ENCODE assay signal across 12 cellular contexts in the genomic region with DNA sequence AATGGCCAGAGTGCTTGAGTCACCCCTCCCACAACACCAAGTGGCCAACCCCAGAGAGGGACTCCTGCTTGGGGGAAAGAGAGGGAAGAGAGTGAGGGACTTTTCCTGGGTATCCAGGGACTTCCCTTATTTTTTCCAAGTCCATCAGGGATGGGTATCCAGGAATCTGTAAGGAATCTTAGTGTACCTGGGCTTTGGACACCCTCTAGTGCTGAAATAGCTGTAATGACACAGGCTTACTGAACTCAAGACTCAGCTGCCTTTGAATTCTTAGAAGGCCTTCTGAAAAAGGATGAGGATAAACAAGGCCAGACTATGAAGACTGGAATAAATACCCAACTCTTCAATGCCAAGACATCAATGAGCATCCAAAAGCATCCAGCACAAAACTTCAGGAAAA. TPM values are rescaled to one million over a fixed set of nuclear protein-coding genes. Genes with fewer than 3 reads are reported as not detected.
DNase-seq lines count a peak whose midpoint lies in the region; ATAC-seq and TF ChIP-seq lines count a peak whose summit lies in the region.
"Had no signal": no experiment of that assay in that cellular context is flagged by ENCODE, and none has a peak within 500 bp of the region (broad histone marks: within the 10 kb centered on the region; RNA-seq: fewer than 3 reads in every experiment).

No MANE protein-coding gene starts in this region.

- H3K27me3 ChIP-seq in BJ (ENCODE audit: control insufficient read depth, insufficient read depth, low read length), result no peaks in the 10 kb centered on the region; the same call in 1 of the 2 replicates

- H3K4me1 Mint-ChIP-seq in WTC11 (peaks cover 1% of the 10 kb centered on the region), endothelial cell (ENCODE audit: unreplicated experiment) (no peaks in the 10 kb centered on the region)
- H3K4me1 Mint-ChIP-seq: activated naive CD4-positive, alpha-beta T cell treated with anti-CD3 and anti-CD28 coated beads, Interleukin-2, amount 50 U/mL, for 24 hours had no signal

- H3K4me3 Mint-ChIP-seq in WTC11 (no peak overlapping the region), endothelial cell (ENCODE audit: unreplicated experiment) (no peak overlapping the region)
- H3K4me3 Mint-ChIP-seq: activated naive CD4-positive, alpha-beta T cell treated with anti-CD3 and anti-CD28 coated beads, Interleukin-2, amount 50 U/mL, for 24 hours had no signal

- POLR2A ChIA-PET in BJ (lab: Charles Lee) (no interaction called here), WTC11 (lab: Charles Lee) (no interaction called here)

- no peaks in the 10 kb centered on the region for H3K36me3 ChIP-seq in BJ (ENCODE audit: control insufficient read depth, insufficient read depth, low read length)

- CTCF ChIA-PET in BJ (lab: Yijun Ruan, JAX), result interaction anchor here (0.6 to 4.2 kb wide), 6 partner anchors 10 to 77 kb away, joined by 3 to 30 read pairs (median 4); no protein-coding TSS in a partner anchor
- CTCF ChIA-PET in WTC11 (lab: Charles Lee), result interaction anchor here (0.6 to 4.0 kb wide), 16 partner anchors 10 to 428 kb away, joined by 3 to 36 read pairs (median 4); a partner anchor contains a TSS

- H3K4me3 ChIP-seq in BJ (ENCODE audit: low read depth, low read length) (no peak overlapping the region), HFF-Myc (replicated peaks; ENCODE audit: low read depth, low read length) (no peak overlapping the region)

- H3K9me3 Mint-ChIP-seq in WTC11, result peaks cover 11% of the 10 kb centered on the region
- H3K9me3 Mint-ChIP-seq in endothelial cell (ENCODE audit: unreplicated experiment), result no peaks in the 10 kb centered on the region
- H3K9me3 Mint-ChIP-seq: activated naive CD4-positive, alpha-beta T cell treated with anti-CD3 and anti-CD28 coated beads, Interleukin-2, amount 50 U/mL, for 24 hours had no signal

- peaks cover 10% of the 10 kb centered on the region for H3K36me3 Mint-ChIP-seq in WTC11
- no peaks in the 10 kb centered on the region for H3K36me3 Mint-ChIP-seq in endothelial cell (ENCODE audit: low read depth, unreplicated experiment)

- peak; percentile 23; the same call in 1 of the 2 replicates for TF ChIP-seq CTCF in BJ (IDR thresholded peaks at IDR 0.05; ENCODE audit: insufficient read depth, low read depth, low read length)
- peak; percentile 33 for TF ChIP-seq CTCF in HFF-Myc (IDR thresholded peaks at IDR 0.05; ENCODE audit: low read depth, low read length, missing control alignments)
- peak; percentile 37; the same call in 1 of the 2 replicates for TF ChIP-seq CTCF in WTC11 (IDR thresholded peaks at IDR 0.05)
- TF ChIP-seq CTCF in endothelial cell (IDR thresholded peaks at IDR 0.05; ENCODE audit: unreplicated experiment), result no peak

- peak; percentile 90 for ATAC-seq in WTC11
- no peak for ATAC-seq in HG02870 (IDR thresholded peaks at IDR 0.05; ENCODE audit: unreplicated experiment)

- H3K27ac Mint-ChIP-seq in WTC11, result no peak overlapping the region
- no peak overlapping the region for H3K27ac Mint-ChIP-seq in endothelial cell (ENCODE audit: unreplicated experiment)
- H3K27ac Mint-ChIP-seq: activated naive CD4-positive, alpha-beta T cell treated with anti-CD3 and anti-CD28 coated beads, Interleukin-2, amount 50 U/mL, for 24 hours had no signal

- DNase-seq in BJ (ENCODE audit: low read depth) (no peak), HFF-Myc (ENCODE audit: extremely low read depth, low read depth) (no peak), WTC11 (ENCODE audit: low spot score) (no peak), iris pigment epithelial cell (ENCODE audit: low read depth) (peak; percentile 17), SHP77 treated with DMSO at 0.1 percent for 48 hours (lab: John Stamatoyannopoulos, UW) (no peak), endothelial cell (ENCODE audit: low spot score) (no peak)
- no peak for DNase-seq in stimulated activated CD4-positive, alpha-beta T cell treated with anti-CD3 and anti-CD28 coated beads, Interleukin-4, amount 100 ng/mL, for 24 hours
- DNase-seq: DMS79, NCI-H1930, nucleus accumbens had no signal

- no peaks in the 10 kb centered on the region for H3K27me3 Mint-ChIP-seq in WTC11 (ENCODE audit: low read depth)
- no peaks in the 10 kb centered on the region for H3K27me3 Mint-ChIP-seq in endothelial cell (ENCODE audit: unreplicated experiment)
- H3K27me3 Mint-ChIP-seq: activated naive CD4-positive, alpha-beta T cell treated with anti-CD3 and anti-CD28 coated beads, Interleukin-2, amount 50 U/mL, for 24 hours had no signal

TF ChIP-seq in WTC11, 78 proteins besides CTCF, POLR2A, EP300 and RAD21 (continues in another document):
- TF ChIP-seq PRRX2 (CRISPR knock-in tag; IDR thresholded peaks at IDR 0.05) (no peak), CBFB (CRISPR knock-in tag; IDR thresholded peaks at IDR 0.05; ENCODE audit: low read depth) (no peak), TEAD1 (CRISPR knock-in tag; IDR thresholded peaks at IDR 0.05) (no peak)
- TF ChIP-seq, protein P1, sequence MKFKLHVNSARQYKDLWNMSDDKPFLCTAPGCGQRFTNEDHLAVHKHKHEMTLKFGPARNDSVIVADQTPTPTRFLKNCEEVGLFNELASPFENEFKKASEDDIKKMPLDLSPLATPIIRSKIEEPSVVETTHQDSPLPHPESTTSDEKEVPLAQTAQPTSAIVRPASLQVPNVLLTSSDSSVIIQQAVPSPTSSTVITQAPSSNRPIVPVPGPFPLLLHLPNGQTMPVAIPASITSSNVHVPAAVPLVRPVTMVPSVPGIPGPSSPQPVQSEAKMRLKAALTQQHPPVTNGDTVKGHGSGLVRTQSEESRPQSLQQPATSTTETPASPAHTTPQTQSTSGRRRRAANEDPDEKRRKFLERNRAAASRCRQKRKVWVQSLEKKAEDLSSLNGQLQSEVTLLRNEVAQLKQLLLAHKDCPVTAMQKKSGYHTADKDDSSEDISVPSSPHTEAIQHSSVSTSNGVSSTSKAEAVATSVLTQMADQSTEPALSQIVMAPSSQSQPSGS (CRISPR knock-in tag; IDR thresholded peaks at IDR 0.05; ENCODE audit: borderline replicate concordance, low read depth), result no peak
- TF ChIP-seq, protein P2, sequence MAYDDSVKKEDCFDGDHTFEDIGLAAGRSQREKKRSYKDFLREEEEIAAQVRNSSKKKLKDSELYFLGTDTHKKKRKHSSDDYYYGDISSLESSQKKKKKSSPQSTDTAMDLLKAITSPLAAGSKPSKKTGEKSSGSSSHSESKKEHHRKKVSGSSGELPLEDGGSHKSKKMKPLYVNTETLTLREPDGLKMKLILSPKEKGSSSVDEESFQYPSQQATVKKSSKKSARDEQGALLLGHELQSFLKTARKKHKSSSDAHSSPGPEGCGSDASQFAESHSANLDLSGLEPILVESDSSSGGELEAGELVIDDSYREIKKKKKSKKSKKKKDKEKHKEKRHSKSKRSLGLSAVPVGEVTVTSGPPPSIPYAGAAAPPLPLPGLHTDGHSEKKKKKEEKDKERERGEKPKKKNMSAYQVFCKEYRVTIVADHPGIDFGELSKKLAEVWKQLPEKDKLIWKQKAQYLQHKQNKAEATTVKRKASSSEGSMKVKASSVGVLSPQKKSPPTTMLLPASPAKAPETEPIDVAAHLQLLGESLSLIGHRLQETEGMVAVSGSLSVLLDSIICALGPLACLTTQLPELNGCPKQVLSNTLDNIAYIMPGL (CRISPR knock-in tag; IDR thresholded peaks at IDR 0.05), result no peak
- TF ChIP-seq, protein P3, sequence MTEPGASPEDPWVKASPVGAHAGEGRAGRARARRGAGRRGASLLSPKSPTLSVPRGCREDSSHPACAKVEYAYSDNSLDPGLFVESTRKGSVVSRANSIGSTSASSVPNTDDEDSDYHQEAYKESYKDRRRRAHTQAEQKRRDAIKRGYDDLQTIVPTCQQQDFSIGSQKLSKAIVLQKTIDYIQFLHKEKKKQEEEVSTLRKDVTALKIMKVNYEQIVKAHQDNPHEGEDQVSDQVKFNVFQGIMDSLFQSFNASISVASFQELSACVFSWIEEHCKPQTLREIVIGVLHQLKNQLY (CRISPR knock-in tag; IDR thresholded peaks at IDR 0.05), result no peak
- TF ChIP-seq, protein P4, sequence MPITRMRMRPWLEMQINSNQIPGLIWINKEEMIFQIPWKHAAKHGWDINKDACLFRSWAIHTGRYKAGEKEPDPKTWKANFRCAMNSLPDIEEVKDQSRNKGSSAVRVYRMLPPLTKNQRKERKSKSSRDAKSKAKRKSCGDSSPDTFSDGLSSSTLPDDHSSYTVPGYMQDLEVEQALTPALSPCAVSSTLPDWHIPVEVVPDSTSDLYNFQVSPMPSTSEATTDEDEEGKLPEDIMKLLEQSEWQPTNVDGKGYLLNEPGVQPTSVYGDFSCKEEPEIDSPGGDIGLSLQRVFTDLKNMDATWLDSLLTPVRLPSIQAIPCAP (CRISPR knock-in tag; IDR thresholded peaks at IDR 0.05), result no peak
- TF ChIP-seq, protein P5, sequence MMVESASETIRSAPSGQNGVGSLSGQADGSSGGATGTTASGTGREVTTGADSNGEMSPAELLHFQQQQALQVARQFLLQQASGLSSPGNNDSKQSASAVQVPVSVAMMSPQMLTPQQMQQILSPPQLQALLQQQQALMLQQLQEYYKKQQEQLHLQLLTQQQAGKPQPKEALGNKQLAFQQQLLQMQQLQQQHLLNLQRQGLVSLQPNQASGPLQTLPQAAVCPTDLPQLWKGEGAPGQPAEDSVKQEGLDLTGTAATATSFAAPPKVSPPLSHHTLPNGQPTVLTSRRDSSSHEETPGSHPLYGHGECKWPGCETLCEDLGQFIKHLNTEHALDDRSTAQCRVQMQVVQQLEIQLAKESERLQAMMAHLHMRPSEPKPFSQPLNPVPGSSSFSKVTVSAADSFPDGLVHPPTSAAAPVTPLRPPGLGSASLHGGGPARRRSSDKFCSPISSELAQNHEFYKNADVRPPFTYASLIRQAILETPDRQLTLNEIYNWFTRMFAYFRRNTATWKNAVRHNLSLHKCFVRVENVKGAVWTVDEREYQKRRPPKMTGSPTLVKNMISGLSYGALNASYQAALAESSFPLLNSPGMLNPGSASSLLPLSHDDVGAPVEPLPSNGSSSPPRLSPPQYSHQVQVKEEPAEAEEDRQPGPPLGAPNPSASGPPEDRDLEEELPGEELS (CRISPR knock-in tag; IDR thresholded peaks at IDR 0.05), result no peak

RNA-seq across cellular contexts. Expression of a gene that starts 12.0 kb away (rescaled TPM):
- not detected in 2 replicates for polyA plus RNA-seq in BJ (2011; rRNA removed)
- polyA minus RNA-seq in BJ (2011; rRNA and poly(A)+ RNA removed), result not detected in 2 replicates
- total RNA-seq in WTC11 (2021) (not detected in 3 replicates), endothelial cell (ENCODE audit: unreplicated experiment) (not detected)

RNA-seq across cellular contexts. Expression of a gene that starts 47.6 kb away (rescaled TPM):
- 3.9 and 5.4 TPM in 2 replicates for polyA plus RNA-seq in BJ (2011; rRNA removed)
- 0.82 and 2.9 TPM in 2 replicates for polyA minus RNA-seq in BJ (2011; rRNA and poly(A)+ RNA removed)
- 12.0 to 14.8 TPM (median 14.6 TPM) in 3 replicates for total RNA-seq in WTC11 (2021)
- total RNA-seq in endothelial cell (ENCODE audit: unreplicated experiment), result 57.9 TPM
